ENCODE assay signal across 17 cellular contexts in genomic region chr10:110040108-110040507, GRCh38.
"Had no signal": no experiment of that assay in that cellular context is flagged by ENCODE, and none has a peak within 500 bp of the region (broad histone marks: within the 10 kb centered on the region; RNA-seq: fewer than 3 reads in every experiment).

No MANE protein-coding gene starts in this region.

- H3K27ac Mint-ChIP-seq: activated CD8-positive, alpha-beta T cell treated with anti-CD3 and anti-CD28 coated beads for 36 hours had no signal

- H3K27me3 Mint-ChIP-seq: activated CD8-positive, alpha-beta T cell treated with anti-CD3 and anti-CD28 coated beads for 36 hours; stimulated activated naive B cell treated with anti-CD40 and anti-IgM and Interleukin-4, amounts not matched to agents 10 μg/mL and 1 μg/mL and 100 μg/mL, for 72 hours had no signal

- H3K9me3 ChIP-seq: gastroesophageal sphincter, SJCRH30 had no signal

- FAIRE-seq: kidney, small intestine had no signal

- DNase-seq: activated CD8-positive, alpha-beta T cell treated with anti-CD3 and anti-CD28 coated beads for 36 hours; activated effector memory CD4-positive, alpha-beta T cell treated with Interleukin-2 at 50 U/mL for 16 hours; caudate nucleus; cortex of kidney; effector CD8-positive, alpha-beta T cell; kidney; left ventricle myocardium superior; mesendoderm; posterior cingulate gyrus; right cardiac atrium; SJCRH30; small intestine; stimulated activated naive B cell treated with anti-CD40 and anti-IgM and Interleukin-4, amounts not matched to agents 10 μg/mL and 1 μg/mL and 100 μg/mL, for 72 hours; SW 1271; trophoblast cell had no signal

- H3K4me3 Mint-ChIP-seq: activated CD8-positive, alpha-beta T cell treated with anti-CD3 and anti-CD28 coated beads for 36 hours; stimulated activated naive B cell treated with anti-CD40 and anti-IgM and Interleukin-4, amounts not matched to agents 10 μg/mL and 1 μg/mL and 100 μg/mL, for 72 hours had no signal

- H3K27me3 ChIP-seq: gastroesophageal sphincter, SJCRH30 had no signal

- H3K27ac ChIP-seq: gastroesophageal sphincter, SJCRH30, VCaP had no signal

- H3K4me1 ChIP-seq: SJCRH30 had no signal

- ATAC-seq: activated CD8-positive, alpha-beta T cell treated with anti-CD3 and anti-CD28 coated beads for 36 hours; gastroesophageal sphincter; right cardiac atrium; stimulated activated naive B cell treated with anti-CD40 and anti-IgM and Interleukin-4, amounts not matched to agents 10 μg/mL and 1 μg/mL and 100 μg/mL, for 72 hours had no signal

- H3K9me3 Mint-ChIP-seq: stimulated activated naive B cell treated with anti-CD40 and anti-IgM and Interleukin-4, amounts not matched to agents 10 μg/mL and 1 μg/mL and 100 μg/mL, for 72 hours had no signal

- H3K36me3 ChIP-seq: gastroesophageal sphincter, SJCRH30 had no signal

- H3K4me3 ChIP-seq: gastroesophageal sphincter, SJCRH30 had no signal
